16 cellular contexts compared by ENCODE assay signal in the genomic region with DNA sequence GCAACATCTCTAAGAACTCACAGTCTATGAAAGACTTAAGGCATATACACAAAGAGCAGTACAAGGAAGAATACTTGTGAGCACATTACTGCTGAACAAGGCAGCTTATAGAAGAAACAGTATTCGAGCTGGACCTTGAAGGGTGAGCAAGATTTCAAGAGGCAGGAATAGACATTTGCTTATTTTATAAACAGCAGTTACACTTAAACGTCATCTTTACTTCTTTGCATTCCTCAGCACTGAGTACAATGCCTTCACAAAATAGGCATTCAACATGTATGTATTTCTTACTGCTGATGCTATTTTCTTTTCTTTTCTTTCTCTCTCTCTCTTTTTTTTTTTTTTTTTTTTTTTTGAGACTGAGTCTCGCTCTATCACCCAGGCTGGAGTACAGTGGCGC.
"Had no signal": no experiment of that assay in that cellular context is flagged by ENCODE, and none has a peak within 500 bp of the region (broad histone marks: within the 10 kb centered on the region; RNA-seq: fewer than 3 reads in every experiment).

No MANE protein-coding gene starts in this region.

- H3K4me3 ChIP-seq: right atrium auricular region, spleen, tibial nerve, vagina had no signal

- H3K27me3 Mint-ChIP-seq: naive thymus-derived CD4-positive, alpha-beta T cell; stimulated activated naive B cell treated with anti-CD40 and anti-IgM and Interleukin-4, amounts not matched to agents 10 μg/mL and 1 μg/mL and 100 μg/mL, for 72 hours; T-cell had no signal

- H3K27me3 ChIP-seq: dorsolateral prefrontal cortex, neutrophil, right atrium auricular region, spleen, tibial nerve, vagina had no signal

- H3K36me3 ChIP-seq: neutrophil, right atrium auricular region, spleen, tibial nerve, vagina had no signal

- H3K4me1 Mint-ChIP-seq: naive thymus-derived CD4-positive, alpha-beta T cell; stimulated activated naive B cell treated with anti-CD40 and anti-IgM and Interleukin-4, amounts not matched to agents 10 μg/mL and 1 μg/mL and 100 μg/mL, for 72 hours; T-cell had no signal

- ATAC-seq: naive thymus-derived CD4-positive, alpha-beta T cell; stimulated activated naive B cell treated with anti-CD40 and anti-IgM and Interleukin-4, amounts not matched to agents 10 μg/mL and 1 μg/mL and 100 μg/mL, for 72 hours; T-cell had no signal

- H3K4me3 Mint-ChIP-seq: activated T-helper 1 cell treated with anti-CD3 and anti-CD28 coated beads, Interleukin-12 subunit alpha, Interleukin-12 subunit beta, Interleukin-2, Interleukin-4 antibody, amounts not matched to agents 30 ng/mL and 10 ng/mL and 1 ng/mL, durations not matched to agents 14 hours and 24 hours and 36 hours; naive thymus-derived CD4-positive, alpha-beta T cell; stimulated activated naive B cell treated with anti-CD40 and anti-IgM and Interleukin-4, amounts not matched to agents 10 μg/mL and 1 μg/mL and 100 μg/mL, for 72 hours; T-cell had no signal

- DNase-seq: activated CD4-positive, alpha-beta T cell treated with anti-CD3 and anti-CD28 coated beads for 48 hours; activated naive CD4-positive, alpha-beta T cell treated with Interleukin-2 at 50 U/mL for 16 hours; dorsolateral prefrontal cortex; hypothalamus; naive thymus-derived CD4-positive, alpha-beta T cell; spleen; stimulated activated CD4-positive, alpha-beta T cell treated with anti-CD3 and anti-CD28 coated beads, Interleukin-1b, Interleukin-23, amount 100 ng/mL, for 48 hours; stimulated activated naive B cell treated with anti-CD40 and anti-IgM and Interleukin-4, amounts not matched to agents 10 μg/mL and 1 μg/mL and 100 μg/mL, for 72 hours; T-cell; T1000 had no signal

- H3K27ac ChIP-seq: dorsolateral prefrontal cortex, neutrophil, right atrium auricular region, spleen, tibial nerve, vagina, VCaP had no signal

- H3K9me3 ChIP-seq: neutrophil, right atrium auricular region, tibial nerve, vagina had no signal

- H3K36me3 Mint-ChIP-seq: naive thymus-derived CD4-positive, alpha-beta T cell; stimulated activated naive B cell treated with anti-CD40 and anti-IgM and Interleukin-4, amounts not matched to agents 10 μg/mL and 1 μg/mL and 100 μg/mL, for 72 hours; T-cell had no signal

- H3K9me3 Mint-ChIP-seq: activated T-helper 1 cell treated with anti-CD3 and anti-CD28 coated beads, Interleukin-12 subunit alpha, Interleukin-12 subunit beta, Interleukin-2, Interleukin-4 antibody, amounts not matched to agents 30 ng/mL and 10 ng/mL and 1 ng/mL, durations not matched to agents 14 hours and 24 hours and 36 hours; stimulated activated naive B cell treated with anti-CD40 and anti-IgM and Interleukin-4, amounts not matched to agents 10 μg/mL and 1 μg/mL and 100 μg/mL, for 72 hours had no signal

- H3K4me1 ChIP-seq: right atrium auricular region, spleen, tibial nerve, vagina had no signal

- H3K27ac Mint-ChIP-seq: activated T-helper 1 cell treated with anti-CD3 and anti-CD28 coated beads, Interleukin-12 subunit alpha, Interleukin-12 subunit beta, Interleukin-2, Interleukin-4 antibody, amounts not matched to agents 30 ng/mL and 10 ng/mL and 1 ng/mL, durations not matched to agents 14 hours and 24 hours and 36 hours; naive thymus-derived CD4-positive, alpha-beta T cell; stimulated activated naive B cell treated with anti-CD40 and anti-IgM and Interleukin-4, amounts not matched to agents 10 μg/mL and 1 μg/mL and 100 μg/mL, for 72 hours; T-cell had no signal
